Comparison of ENCODE assay signal across 8 cellular contexts in genomic region chr18:54828290-54828871, GRCh38. TPM values are rescaled to one million over a fixed set of nuclear protein-coding genes. Genes with fewer than 3 reads are reported as not detected.
DNase-seq lines count a peak whose midpoint lies in the region; ATAC-seq and TF ChIP-seq lines count a peak whose summit lies in the region.

Gene RAB27B (plus strand): TSS chr18:54828477. CDS start chr18:54877586, 49,109 bp downstream.

- intact Hi-C loops in cardiac septum (cut with DNase I) = no loop called here
- intact Hi-C loops in ovary (cut with DNase I) = no loop called here

- TF ChIP-seq POLR2A in ovary (IDR thresholded peaks at IDR 0.05) = no peak

- H3K36me3 ChIP-seq in ovary = no peaks in the 10 kb centered on the region
- no peaks in the 10 kb centered on the region for H3K36me3 ChIP-seq in thoracic aorta

- ATAC-seq in thoracic aorta (ENCODE audit: insufficient number of reproducible peaks, low FRiP score, low read depth) = no peak
- no peak for ATAC-seq in HG02981 (IDR thresholded peaks at IDR 0.05; ENCODE audit: unreplicated experiment)

- H3K27ac Mint-ChIP-seq in activated naive CD4-positive, alpha-beta T cell treated with anti-CD3 and anti-CD28 coated beads, Interleukin-2, amount 50 U/mL, for 24 hours = no peak within 1 kb of the TSS

- H3K4me1 ChIP-seq in ovary (ENCODE audit: insufficient read depth) (peaks cover 5% of the 10 kb centered on the region), thoracic aorta (ENCODE audit: control insufficient read depth in 1 of 2, low read depth in 2 of 2) (peaks cover 0 to 11% of the 10 kb centered on the region in 2 donors)

- H3K9me3 Mint-ChIP-seq in activated naive CD4-positive, alpha-beta T cell treated with anti-CD3 and anti-CD28 coated beads, Interleukin-2, amount 50 U/mL, for 24 hours = peaks cover 6% of the 10 kb centered on the region

- H3K36me3 Mint-ChIP-seq in activated naive CD4-positive, alpha-beta T cell treated with anti-CD3 and anti-CD28 coated beads, Interleukin-2, amount 50 U/mL, for 24 hours = peaks cover 3% of the 10 kb centered on the region

- H3K27me3 Mint-ChIP-seq in activated naive CD4-positive, alpha-beta T cell treated with anti-CD3 and anti-CD28 coated beads, Interleukin-2, amount 50 U/mL, for 24 hours = peaks cover 8% of the 10 kb centered on the region

- no peak for TF ChIP-seq EP300 in ovary (IDR thresholded peaks at IDR 0.05)

- H3K27me3 ChIP-seq in ovary = no peaks in the 10 kb centered on the region
- no peaks in the 10 kb centered on the region for H3K27me3 ChIP-seq in thoracic aorta (replicated peaks; ENCODE audit: insufficient read depth)

- H3K9me3 ChIP-seq in ovary (no peaks in the 10 kb centered on the region), thoracic aorta (no peaks in the 10 kb centered on the region)

- peaks cover 28% of the 10 kb centered on the region for H3K4me1 Mint-ChIP-seq in activated naive CD4-positive, alpha-beta T cell treated with anti-CD3 and anti-CD28 coated beads, Interleukin-2, amount 50 U/mL, for 24 hours

- H3K4me3 Mint-ChIP-seq in activated naive CD4-positive, alpha-beta T cell treated with anti-CD3 and anti-CD28 coated beads, Interleukin-2, amount 50 U/mL, for 24 hours = peak within 1 kb of the TSS; percentile 87

- peak within 1 kb of the TSS; percentile 46 for H3K4me3 ChIP-seq in ovary
- peak within 1 kb of the TSS; percentile 70 for H3K4me3 ChIP-seq in thoracic aorta

- peak; percentile 80 for DNase-seq in COR-L47 (lab: John Stamatoyannopoulos, UW)
- peak in 47 of 76 experiments; percentile 1 to 72 (median 29) for DNase-seq in HUDEP-2 (lab: John Stamatoyannopoulos, UW; ENCODE audit: unreplicated experiment in 76 of 76)
- peak; percentile 83 for DNase-seq in SK-N-DZ (ENCODE audit: low spot score)
- peak; percentile 78 for DNase-seq in cardiac septum (ENCODE audit: low spot score)
- DNase-seq in ovary = peak; percentile 32 to 62 (median 42)
- DNase-seq in thoracic aorta (ENCODE audit: low spot score) = no peak

- TF ChIP-seq CTCF in ovary (IDR thresholded peaks at IDR 0.05) (no peak), thoracic aorta (IDR thresholded peaks at IDR 0.05) (no peak)

- 0 to 1% (median 1%) methylated on average over 35 of the region's 35 CpGs for WGBS in ovary, 3 donors

- H3K27ac ChIP-seq in ovary = no peak within 1 kb of the TSS
- no peak within 1 kb of the TSS for H3K27ac ChIP-seq in thoracic aorta

RNA-seq across cellular contexts. Expression of gene RAB27B, which starts in this region (rescaled TPM):
- 6.6 and 6.9 TPM in 2 replicates for polyA plus RNA-seq in SK-N-DZ (2014; cell fraction: cytosol; rRNA removed)
- polyA plus RNA-seq in SK-N-DZ (2014; cell fraction: nucleus; rRNA removed) = 5.8 and 6.0 TPM in 2 replicates
- total RNA-seq in cardiac septum = 0.08 TPM
- 1 to 10 TPM in 1 of 7 donors, under 1 TPM in 6; 0.05 to 3.9 (median 0.12) TPM for total RNA-seq in ovary
- 1 to 10 TPM in 1 of 2 donors, under 1 TPM in 1; 0.08 to 1.9 TPM for polyA plus RNA-seq in ovary
- total RNA-seq in thoracic aorta = under 1 TPM; 0.42 to 0.95 TPM

Comparison
In these comparisons a context has a peak if more than half of its experiments do, and no peak if none do; other contexts are left out.
1. Peak in DNase-seq in cardiac septum; RNA of the gene not detected or under 1 TPM.